26 cellular contexts compared by ENCODE assay signal in the genomic region with DNA sequence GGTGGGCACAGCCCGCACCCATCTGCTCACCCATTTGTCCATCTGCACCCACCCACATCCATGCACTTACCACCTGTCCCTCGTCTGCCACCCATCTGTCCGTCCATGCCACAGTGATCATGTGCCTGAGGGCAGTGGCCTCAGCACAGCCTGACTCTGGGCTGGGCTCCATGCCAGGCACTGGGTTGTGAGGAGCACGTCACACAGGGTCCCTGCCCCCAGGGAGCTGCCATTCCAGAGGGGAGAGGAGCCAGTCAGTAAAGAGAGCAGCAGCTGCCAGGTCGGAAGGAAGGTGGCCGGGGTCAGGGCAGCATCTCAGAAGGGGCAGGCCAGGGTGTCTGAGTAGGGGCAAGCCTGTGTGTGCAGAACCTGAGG.
"Had no signal": no experiment of that assay in that cellular context is flagged by ENCODE, and none has a peak within 500 bp of the region (broad histone marks: within the 10 kb centered on the region; RNA-seq: fewer than 3 reads in every experiment).

No MANE protein-coding gene starts in this region.

- ATAC-seq: activated CD8-positive, alpha-beta T cell treated with anti-CD3 and anti-CD28 coated beads for 36 hours; activated T-cell treated with anti-CD3 and anti-CD28 coated beads, Interleukin-2, amount 50 U/mL, for 72 hours; effector memory CD8-positive, alpha-beta T cell; gastroesophageal sphincter; left lobe of liver; lower lobe of right lung; natural killer cell; right cardiac atrium had no signal

- H3K4me3 ChIP-seq: ascending aorta, gastroesophageal sphincter, lower lobe of right lung, neural progenitor cell, thoracic aorta, upper lobe of left lung had no signal

- DNase-seq: activated B cell treated with CpG ODN at 0.5 μM for 24 hours; activated CD4-positive, alpha-beta T cell treated with anti-CD3 and anti-CD28 coated beads, Interleukin-2, amount 50 U/mL, for 1 hour; activated CD8-positive, alpha-beta T cell treated with anti-CD3 and anti-CD28 coated beads for 36 hours; activated naive CD4-positive, alpha-beta T cell; activated T-cell treated with anti-CD3 and anti-CD28 coated beads, Interleukin-2, amount 50 U/mL, for 72 hours; brain microvascular endothelial cell; cortex of kidney; effector memory CD8-positive, alpha-beta T cell; head of caudate nucleus; hippocampal formation; lower lobe of right lung; mesenchymal stem cell; natural killer cell; right cardiac atrium; stimulated activated CD4-positive, alpha-beta T cell treated with anti-CD3 and anti-CD28 coated beads, Interleukin-15, amount 100 ng/mL, for 24 hours; stimulated activated CD4-positive, alpha-beta T cell treated with anti-CD3 and anti-CD28 coated beads, Interleukin-2, amount 100 ng/mL, for 24 hours; stimulated activated naive CD4-positive, alpha-beta T cell treated with Interleukin-2 at 50 U/mL for 16 hours; SW 1271; T-helper 2 cell had no signal

- H3K9me3 ChIP-seq: lower lobe of right lung, thoracic aorta, upper lobe of left lung had no signal

- H3K27ac Mint-ChIP-seq: activated B cell treated with CpG ODN at 0.5 μM for 24 hours; activated CD8-positive, alpha-beta T cell treated with anti-CD3 and anti-CD28 coated beads for 36 hours; activated naive CD8-positive, alpha-beta T cell; activated T-cell treated with anti-CD3 and anti-CD28 coated beads, Interleukin-2, amount 50 U/mL, for 72 hours; neural progenitor cell had no signal

- H3K4me1 Mint-ChIP-seq: activated B cell treated with CpG ODN at 0.5 μM for 24 hours had no signal

- H3K9ac ChIP-seq: neural progenitor cell had no signal

- H3K27me3 ChIP-seq: ascending aorta, brain microvascular endothelial cell, gastroesophageal sphincter, upper lobe of left lung had no signal

- H3K4me3 Mint-ChIP-seq: activated B cell treated with CpG ODN at 0.5 μM for 24 hours; activated CD8-positive, alpha-beta T cell treated with anti-CD3 and anti-CD28 coated beads for 36 hours; activated naive CD8-positive, alpha-beta T cell; activated T-cell treated with anti-CD3 and anti-CD28 coated beads, Interleukin-2, amount 50 U/mL, for 72 hours; effector memory CD8-positive, alpha-beta T cell; natural killer cell; neural progenitor cell had no signal

- H3K4me1 ChIP-seq: ascending aorta, gastroesophageal sphincter, lower lobe of right lung, neural progenitor cell, upper lobe of left lung had no signal

- H3K27ac ChIP-seq: ascending aorta, brain microvascular endothelial cell, gastroesophageal sphincter, lower lobe of right lung, neural progenitor cell, thoracic aorta, upper lobe of left lung had no signal

- H3K36me3 Mint-ChIP-seq: natural killer cell had no signal

- H3K36me3 ChIP-seq: brain microvascular endothelial cell, neural progenitor cell, thoracic aorta had no signal

- H3K27me3 Mint-ChIP-seq: activated B cell treated with CpG ODN at 0.5 μM for 24 hours; activated CD8-positive, alpha-beta T cell treated with anti-CD3 and anti-CD28 coated beads for 36 hours; activated naive CD8-positive, alpha-beta T cell; effector memory CD8-positive, alpha-beta T cell had no signal
